Comparison of ENCODE assay signal across 1 cellular context in the genomic region with DNA sequence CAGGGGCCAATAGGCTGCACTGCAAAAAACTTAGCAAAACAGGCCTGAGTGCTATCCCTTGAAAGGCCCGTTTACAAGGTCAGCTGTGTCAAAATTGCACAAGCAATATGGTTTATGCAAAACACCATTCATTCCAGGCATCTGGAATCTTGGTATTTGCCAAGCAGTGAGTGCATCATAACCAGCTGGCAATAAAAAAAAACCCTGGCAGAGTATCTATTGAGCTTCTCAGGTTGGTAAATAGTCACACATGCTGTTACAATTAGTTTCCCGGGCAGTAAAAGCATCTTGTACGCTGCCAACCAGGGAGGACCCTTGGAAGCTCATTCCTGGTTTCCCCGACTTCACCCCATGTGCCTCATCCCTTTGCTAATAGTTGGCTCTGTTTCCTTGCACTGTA.
TF ChIP-seq lines count a peak whose summit lies in the region.

No MANE protein-coding gene starts in this region.

TF ChIP-seq in IMR-90, 13 proteins besides CTCF, POLR2A, EP300 and RAD21:
- no peak for TF ChIP-seq MAFK (IDR thresholded peaks at IDR 0.05; ENCODE audit: low read depth, low read length)
- TF ChIP-seq SMC3 (IDR thresholded peaks at IDR 0.05; ENCODE audit: low read depth, low read length), result no peak
- TF ChIP-seq, protein P1, sequence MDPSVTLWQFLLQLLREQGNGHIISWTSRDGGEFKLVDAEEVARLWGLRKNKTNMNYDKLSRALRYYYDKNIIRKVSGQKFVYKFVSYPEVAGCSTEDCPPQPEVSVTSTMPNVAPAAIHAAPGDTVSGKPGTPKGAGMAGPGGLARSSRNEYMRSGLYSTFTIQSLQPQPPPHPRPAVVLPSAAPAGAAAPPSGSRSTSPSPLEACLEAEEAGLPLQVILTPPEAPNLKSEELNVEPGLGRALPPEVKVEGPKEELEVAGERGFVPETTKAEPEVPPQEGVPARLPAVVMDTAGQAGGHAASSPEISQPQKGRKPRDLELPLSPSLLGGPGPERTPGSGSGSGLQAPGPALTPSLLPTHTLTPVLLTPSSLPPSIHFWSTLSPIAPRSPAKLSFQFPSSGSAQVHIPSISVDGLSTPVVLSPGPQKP (IDR thresholded peaks at IDR 0.05; ENCODE audit: borderline replicate concordance, low read depth, low read length), result no peak
- TF ChIP-seq NFE2L2 (IDR thresholded peaks at IDR 0.05; ENCODE audit: low read depth, low read length), result no peak
- TF ChIP-seq CEBPB (IDR thresholded peaks at IDR 0.05; ENCODE audit: low read depth, low read length), result 0 out of 2 replicates have a peak, but pooled peaks have one; percentile 11
- TF ChIP-seq RFX5 (IDR thresholded peaks at IDR 0.05; ENCODE audit: low read depth, low read length), result no peak
- TF ChIP-seq, protein P2, sequence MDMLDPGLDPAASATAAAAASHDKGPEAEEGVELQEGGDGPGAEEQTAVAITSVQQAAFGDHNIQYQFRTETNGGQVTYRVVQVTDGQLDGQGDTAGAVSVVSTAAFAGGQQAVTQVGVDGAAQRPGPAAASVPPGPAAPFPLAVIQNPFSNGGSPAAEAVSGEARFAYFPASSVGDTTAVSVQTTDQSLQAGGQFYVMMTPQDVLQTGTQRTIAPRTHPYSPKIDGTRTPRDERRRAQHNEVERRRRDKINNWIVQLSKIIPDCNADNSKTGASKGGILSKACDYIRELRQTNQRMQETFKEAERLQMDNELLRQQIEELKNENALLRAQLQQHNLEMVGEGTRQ (IDR thresholded peaks at IDR 0.05; ENCODE audit: low read depth, low read length), result no peak
- TF ChIP-seq RCOR1 (IDR thresholded peaks at IDR 0.05; ENCODE audit: insufficient replicate concordance, low read length), result no peak
TF ChIP-seq in IMR-90: peak in this region for 1.
